Comparison of ENCODE assay signal across 10 cellular contexts in the genomic region with DNA sequence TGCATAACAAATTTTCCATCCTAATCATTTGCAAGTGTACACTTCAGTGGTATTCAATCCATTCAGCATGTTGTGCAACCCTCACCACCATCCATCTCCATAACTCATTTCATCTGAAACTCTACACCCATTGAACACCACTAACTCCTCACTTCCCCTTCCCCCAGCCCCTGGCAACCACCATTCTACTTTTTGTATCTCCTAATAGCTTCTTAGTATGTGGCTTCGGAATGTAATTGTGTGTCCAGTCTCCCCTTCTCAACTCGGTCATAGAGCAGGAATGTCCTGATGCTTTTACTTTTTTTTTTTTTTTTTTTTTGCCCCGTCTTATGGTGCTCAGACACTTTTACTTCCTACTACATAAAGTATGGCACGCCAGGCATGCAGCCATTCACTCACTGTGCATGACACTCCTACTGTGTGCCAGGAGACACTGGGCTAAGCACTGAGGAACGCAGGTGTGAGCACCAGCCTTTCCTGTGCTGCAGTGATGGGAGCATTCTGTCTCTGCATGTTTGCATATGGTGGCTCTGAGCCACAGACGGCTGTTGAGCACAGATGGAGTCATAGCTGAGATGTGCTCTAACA. TPM values are rescaled to one million over a fixed set of nuclear protein-coding genes. Genes with fewer than 3 reads are reported as not detected.
DNase-seq lines count a peak whose midpoint lies in the region; ATAC-seq, FAIRE-seq and TF ChIP-seq lines count a peak whose summit lies in the region.
"Had no signal": no experiment of that assay in that cellular context is flagged by ENCODE, and none has a peak within 500 bp of the region (broad histone marks: within the 10 kb centered on the region; RNA-seq: fewer than 3 reads in every experiment).

No MANE protein-coding gene starts in this region.

- WGBS in body of pancreas, 2 donors, result 60 to 62% methylated on average over 6 of the region's 6 CpGs

- ATAC-seq in body of pancreas, result no peak
- ATAC-seq: gastroesophageal sphincter had no signal

- H3K9me3 ChIP-seq in effector memory CD4-positive, alpha-beta T cell (ENCODE audit: control insufficient read depth, low read length), result no peaks in the 10 kb centered on the region
- H3K9me3 ChIP-seq in body of pancreas, result no peaks in the 10 kb centered on the region
- H3K9me3 ChIP-seq: adrenal gland, gastroesophageal sphincter had no signal

- no peaks in the 10 kb centered on the region for H3K27me3 ChIP-seq in effector memory CD4-positive, alpha-beta T cell (replicated peaks; ENCODE audit: control insufficient read depth, insufficient read depth, low read length, poor library complexity, severe bottlenecking)
- no peaks in the 10 kb centered on the region for H3K27me3 ChIP-seq in body of pancreas
- H3K27me3 ChIP-seq: adrenal gland had no signal

- TF ChIP-seq POLR2A in body of pancreas (IDR thresholded peaks at IDR 0.05), result no peak

- FAIRE-seq in frontal cortex (lab: Jason Lieb, UNC) (no peak), D721Med (lab: Jason Lieb, UNC) (no peak)

- H3K4me3 ChIP-seq in HFF-Myc (replicated peaks; ENCODE audit: low read depth, low read length) (no peak overlapping the region), fibroblast of the aortic adventitia (ENCODE audit: low read depth, low read length) (no peak overlapping the region), body of pancreas (no peak overlapping the region)
- H3K4me3 ChIP-seq in effector memory CD4-positive, alpha-beta T cell (ENCODE audit: insufficient read depth, low read depth, low read length, poor library complexity, severe bottlenecking), result no peak overlapping the region
- H3K4me3 ChIP-seq: adrenal gland, gastroesophageal sphincter had no signal

- H3K27ac ChIP-seq in effector memory CD4-positive, alpha-beta T cell (ENCODE audit: insufficient read depth, low read length, poor library complexity, severe bottlenecking), result no peak overlapping the region
- no peak overlapping the region for H3K27ac ChIP-seq in body of pancreas
- H3K27ac ChIP-seq: adrenal gland, gastroesophageal sphincter had no signal

- H3K36me3 ChIP-seq in effector memory CD4-positive, alpha-beta T cell (ENCODE audit: control insufficient read depth, insufficient read depth, low read length), result no peaks in the 10 kb centered on the region
- no peaks in the 10 kb centered on the region for H3K36me3 ChIP-seq in body of pancreas (replicated peaks in 1 of 2; ENCODE audit: insufficient read depth in 1 of 2, low read depth in 2 of 2)
- H3K36me3 ChIP-seq: adrenal gland, gastroesophageal sphincter had no signal

- H3K4me1 ChIP-seq in effector memory CD4-positive, alpha-beta T cell (ENCODE audit: control insufficient read depth, insufficient read depth, low read length, poor library complexity, severe bottlenecking), result no peaks in the 10 kb centered on the region
- no peaks in the 10 kb centered on the region for H3K4me1 ChIP-seq in body of pancreas
- H3K4me1 ChIP-seq: gastroesophageal sphincter had no signal

- intact Hi-C loops in body of pancreas (cut with DNase I), result no loop called here

- DNase-seq in AG08396 (ENCODE audit: low spot score), result peak; percentile 69
- DNase-seq in HFF-Myc (ENCODE audit: extremely low read depth, low read depth), result peak; percentile 32
- DNase-seq in RPMI7951 (ENCODE audit: low read depth), result peak; percentile 51
- DNase-seq in fibroblast of the aortic adventitia (ENCODE audit: low read depth), result peak; percentile 76
- no peak for DNase-seq in frontal cortex (ENCODE audit: low spot score in 2 of 2)
- no peak for DNase-seq in effector memory CD4-positive, alpha-beta T cell
- no peak for DNase-seq in body of pancreas
- DNase-seq in D721Med (ENCODE audit: insufficient read length, low spot score), result no peak
- DNase-seq: adrenal gland had no signal

- TF ChIP-seq CTCF in HFF-Myc (IDR thresholded peaks at IDR 0.05; ENCODE audit: low read depth, low read length, missing control alignments) (no peak), fibroblast of the aortic adventitia (IDR thresholded peaks at IDR 0.05; ENCODE audit: insufficient read depth, low read length) (no peak), body of pancreas (IDR thresholded peaks at IDR 0.05) (no peak), D721Med (IDR thresholded peaks at IDR 0.05; ENCODE audit: insufficient read depth, missing control alignments) (no peak)

RNA-seq across cellular contexts. Expression of a gene that starts 15.3 kb away (rescaled TPM):
- not detected in 2 replicates for total RNA-seq in RPMI7951 (2014; rRNA removed; shearing (Covaris generic))
- total RNA-seq in fibroblast of the aortic adventitia (ENCODE audit: low replicate concordance) (not detected in 2 replicates), frontal cortex (2.9 TPM), body of pancreas (1 to 10 TPM; 2.1 to 4.3 TPM)

RNA-seq across cellular contexts. Expression of a gene that starts 42.2 kb away (rescaled TPM):
- total RNA-seq in RPMI7951 (2014; rRNA removed; shearing (Covaris generic)), result 45.4 and 52.9 TPM in 2 replicates
- 20.0 and 41.1 TPM in 2 replicates for total RNA-seq in fibroblast of the aortic adventitia (ENCODE audit: low replicate concordance)
- total RNA-seq in frontal cortex, result 13.5 TPM
- total RNA-seq in body of pancreas, result 10 to 100 TPM; 16.9 to 27.0 TPM

RNA-seq across cellular contexts. Expression of a gene that starts 57.1 kb away (rescaled TPM):
- total RNA-seq in RPMI7951 (2014; rRNA removed; shearing (Covaris generic)), result not detected in 2 replicates
- total RNA-seq in fibroblast of the aortic adventitia (ENCODE audit: low replicate concordance) (not detected in 2 replicates), frontal cortex (2.9 TPM), body of pancreas (1 to 10 TPM; 3.4 to 5.9 TPM)

Comparison
In these comparisons a context has a peak if more than half of its experiments do, and no peak if none do; other contexts are left out.
1. DNase-seq: peak in AG08396 (single experiment), HFF-Myc (single experiment), RPMI7951 (single experiment) and fibroblast of the aortic adventitia (single experiment); none in frontal cortex (0 of 2), effector memory CD4-positive, alpha-beta T cell (0 of 3), body of pancreas (0 of 4) and D721Med (single experiment).